ENCODE assay signal across 15 cellular contexts in the genomic region with DNA sequence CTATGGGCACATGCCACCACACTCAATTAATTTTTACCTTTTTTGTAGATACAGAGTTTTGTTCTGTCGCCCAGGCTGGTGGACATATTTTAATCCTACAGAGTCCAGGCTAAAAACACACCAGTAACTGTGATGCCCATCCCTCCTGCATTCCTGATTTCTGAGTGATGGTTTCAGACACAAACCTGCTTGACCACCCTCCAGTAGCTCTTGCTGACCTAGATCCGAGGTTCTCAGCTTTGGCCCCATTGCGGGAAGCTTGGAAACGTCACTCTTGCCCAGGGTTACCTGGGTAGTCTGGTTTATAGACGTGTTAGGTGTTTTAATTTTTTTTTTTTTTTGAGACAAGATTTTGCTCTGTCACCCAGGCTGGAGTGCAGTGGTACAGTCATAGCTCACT. TPM values are rescaled to one million over a fixed set of nuclear protein-coding genes. Genes with fewer than 3 reads are reported as not detected.
DNase-seq lines count a peak whose midpoint lies in the region; ATAC-seq and TF ChIP-seq lines count a peak whose summit lies in the region.
"Had no signal": no experiment of that assay in that cellular context is flagged by ENCODE, and none has a peak within 500 bp of the region (broad histone marks: within the 10 kb centered on the region; RNA-seq: fewer than 3 reads in every experiment).

No MANE protein-coding gene starts in this region.

- no peaks in the 10 kb centered on the region for H3K27me3 ChIP-seq in esophagus muscularis mucosa
- H3K27me3 ChIP-seq: tibial artery had no signal

- H3K4me1 ChIP-seq in esophagus muscularis mucosa = peaks cover 79 to 100% (median 99%) of the 10 kb centered on the region in 4 donors

- peak overlapping the region; percentile 47 for H3K4me3 Mint-ChIP-seq in activated CD4-positive, alpha-beta T cell treated with anti-CD3 and anti-CD28 coated beads, Interleukin-2, amount 10 ng/mL, durations not matched to agents 7 days and 5 days
- H3K4me3 Mint-ChIP-seq in T-helper 17 cell = peak overlapping the region; percentile 72
- peak overlapping the region; percentile 10 for H3K4me3 Mint-ChIP-seq in stimulated activated memory B cell treated with anti-CD40 and anti-IgM and Interleukin-4, amounts not matched to agents 10 μg/mL and 1 μg/mL and 100 μg/mL, for 72 hours

- DNase-seq in activated CD4-positive, alpha-beta T cell treated with anti-CD3 and anti-CD28 coated beads, Interleukin-2, amount 10 ng/mL, durations not matched to agents 7 days and 5 days = no peak
- no peak for DNase-seq in activated CD4-positive, alpha-beta T cell treated with anti-CD3 and anti-CD28 coated beads, Interleukin-2, amount 50 U/mL, for 4 hours
- DNase-seq in T-helper 17 cell = no peak
- no peak for DNase-seq in esophagus muscularis mucosa (ENCODE audit: extremely low spot score)
- no peak for DNase-seq in omental fat pad (ENCODE audit: low spot score)
- no peak for DNase-seq in amygdala (lab: John Stamatoyannopoulos, UW)
- DNase-seq in epidermal melanocyte (ENCODE audit: insufficient read length, low spot score) = no peak
- DNase-seq: DMS79, NCI-H1436 treated with DMSO at 0.1 percent for 48 hours, NCI-H69, tibial artery had no signal

- peak overlapping the region; percentile 29 to 93 (median 88) for H3K27ac ChIP-seq in esophagus muscularis mucosa (replicated peaks in 1 of 4)
- H3K27ac ChIP-seq: neutrophil, tibial artery had no signal

- peaks cover 6% of the 10 kb centered on the region for H3K9me3 Mint-ChIP-seq in activated CD4-positive, alpha-beta T cell treated with anti-CD3 and anti-CD28 coated beads, Interleukin-2, amount 10 ng/mL, durations not matched to agents 7 days and 5 days
- peaks cover 12% of the 10 kb centered on the region for H3K9me3 Mint-ChIP-seq in stimulated activated memory B cell treated with anti-CD40 and anti-IgM and Interleukin-4, amounts not matched to agents 10 μg/mL and 1 μg/mL and 100 μg/mL, for 72 hours

- no peak for TF ChIP-seq POLR2A in esophagus muscularis mucosa (IDR thresholded peaks at IDR 0.05; ENCODE audit: low read depth)

- peaks cover 97% of the 10 kb centered on the region for H3K4me1 Mint-ChIP-seq in activated CD4-positive, alpha-beta T cell treated with anti-CD3 and anti-CD28 coated beads, Interleukin-2, amount 10 ng/mL, durations not matched to agents 7 days and 5 days
- H3K4me1 Mint-ChIP-seq in T-helper 17 cell = peaks cover 84% of the 10 kb centered on the region
- H3K4me1 Mint-ChIP-seq in stimulated activated memory B cell treated with anti-CD40 and anti-IgM and Interleukin-4, amounts not matched to agents 10 μg/mL and 1 μg/mL and 100 μg/mL, for 72 hours = peaks cover 86% of the 10 kb centered on the region

- ATAC-seq in T-helper 17 cell (no peak), omental fat pad (ENCODE audit: low FRiP score) (no peak)
- ATAC-seq in stimulated activated memory B cell treated with anti-CD40 and anti-IgM and Interleukin-4, amounts not matched to agents 10 μg/mL and 1 μg/mL and 100 μg/mL, for 72 hours = no peak
- ATAC-seq: K562 had no signal

- intact Hi-C loops in esophagus muscularis mucosa (cut with DNase I) = loop anchor here (10.0 kb wide), 2 partner anchors 84 to 1244 kb away; partner anchors contain the start of gene ASMTL

- H3K27ac Mint-ChIP-seq in activated CD4-positive, alpha-beta T cell treated with anti-CD3 and anti-CD28 coated beads, Interleukin-2, amount 10 ng/mL, durations not matched to agents 7 days and 5 days = peak overlapping the region; percentile 82
- H3K27ac Mint-ChIP-seq in T-helper 17 cell = peak overlapping the region; percentile 98
- H3K27ac Mint-ChIP-seq in stimulated activated memory B cell treated with anti-CD40 and anti-IgM and Interleukin-4, amounts not matched to agents 10 μg/mL and 1 μg/mL and 100 μg/mL, for 72 hours = peak overlapping the region; percentile 87

- H3K27me3 Mint-ChIP-seq in activated CD4-positive, alpha-beta T cell treated with anti-CD3 and anti-CD28 coated beads, Interleukin-2, amount 10 ng/mL, durations not matched to agents 7 days and 5 days = no peaks in the 10 kb centered on the region
- no peaks in the 10 kb centered on the region for H3K27me3 Mint-ChIP-seq in T-helper 17 cell
- no peaks in the 10 kb centered on the region for H3K27me3 Mint-ChIP-seq in stimulated activated memory B cell treated with anti-CD40 and anti-IgM and Interleukin-4, amounts not matched to agents 10 μg/mL and 1 μg/mL and 100 μg/mL, for 72 hours

- POLR2A ChIA-PET in activated CD4-positive, alpha-beta T cell treated with anti-CD3 and anti-CD28 coated beads, Interleukin-2, amount 10 ng/mL, durations not matched to agents 7 days and 5 days (lab: Charles Lee) = no interaction called here

- no peaks in the 10 kb centered on the region for H3K9me3 ChIP-seq in T-helper 17 cell (ENCODE audit: control insufficient read depth, low read length, poor library complexity, severe bottlenecking)
- no peaks in the 10 kb centered on the region for H3K9me3 ChIP-seq in esophagus muscularis mucosa
- H3K9me3 ChIP-seq: neutrophil, tibial artery had no signal

- H3K36me3 ChIP-seq in esophagus muscularis mucosa = peaks cover 0 to 15% (median 0%) of the 10 kb centered on the region in 4 donors
- H3K36me3 ChIP-seq: neutrophil had no signal

- TF ChIP-seq CTCF in esophagus muscularis mucosa (IDR thresholded peaks at IDR 0.05) (no peak), omental fat pad (IDR thresholded peaks at IDR 0.05) (no peak)

- CTCF ChIA-PET in activated CD4-positive, alpha-beta T cell treated with anti-CD3 and anti-CD28 coated beads, Interleukin-2, amount 10 ng/mL, durations not matched to agents 7 days and 5 days (lab: Charles Lee) = no interaction called here

- WGBS in esophagus muscularis mucosa = 86% methylated on average over 5 of the region's 5 CpGs

- H3K36me3 Mint-ChIP-seq in activated CD4-positive, alpha-beta T cell treated with anti-CD3 and anti-CD28 coated beads, Interleukin-2, amount 10 ng/mL, durations not matched to agents 7 days and 5 days (ENCODE audit: low read depth) = peaks cover 76% of the 10 kb centered on the region
- H3K36me3 Mint-ChIP-seq in T-helper 17 cell (ENCODE audit: low read depth) = peaks cover 3% of the 10 kb centered on the region
- peaks cover 25% of the 10 kb centered on the region for H3K36me3 Mint-ChIP-seq in stimulated activated memory B cell treated with anti-CD40 and anti-IgM and Interleukin-4, amounts not matched to agents 10 μg/mL and 1 μg/mL and 100 μg/mL, for 72 hours

- H3K4me3 ChIP-seq in esophagus muscularis mucosa = no peak overlapping the region
- H3K4me3 ChIP-seq: K562, skin epidermis, tibial artery had no signal

- no peak for TF ChIP-seq EP300 in esophagus muscularis mucosa (IDR thresholded peaks at IDR 0.05)

RNA-seq across cellular contexts. Expression of gene CD99, which starts 7.5 kb away (rescaled TPM):
- total RNA-seq in activated CD4-positive, alpha-beta T cell treated with anti-CD3 and anti-CD28 coated beads, Interleukin-2, amount 10 ng/mL, durations not matched to agents 7 days and 5 days = 100 to 1,000 TPM; 261 to 314 TPM
- 100 to 1,000 TPM; 227 to 275 TPM for total RNA-seq in T-helper 17 cell
- 100 to 1,000 TPM; 311 to 469 (median 376) TPM for total RNA-seq in esophagus muscularis mucosa
- total RNA-seq in omental fat pad = 100 to 1,000 TPM; 206 to 412 (median 295) TPM

RNA-seq across cellular contexts. Expression of gene XG, which starts 53.2 kb away (rescaled TPM):
- not detected for total RNA-seq in activated CD4-positive, alpha-beta T cell treated with anti-CD3 and anti-CD28 coated beads, Interleukin-2, amount 10 ng/mL, durations not matched to agents 7 days and 5 days
- total RNA-seq in T-helper 17 cell (under 1 TPM in 1 of 2 donors, not detected in 1; 0.34 TPM), esophagus muscularis mucosa (under 1 TPM in 3 of 4 donors, not detected in 1; 0.39 to 0.83 (median 0.40) TPM), omental fat pad (1 to 10 TPM in 1 of 4 donors, under 1 TPM in 2, not detected in 1; 0.12 to 3.5 (median 0.28) TPM)
- total RNA-seq: K562 had no signal

Comparison
In these comparisons a context has a peak if more than half of its experiments do, and no peak if none do; other contexts are left out.
1. H3K4me3 Mint-ChIP-seq: peak in every context shown above with its lines; median percentile 72 in T-helper 17 cell; 47 in activated CD4-positive, alpha-beta T cell treated with anti-CD3 and anti-CD28 coated beads, Interleukin-2, amount 10 ng/mL, durations not matched to agents 7 days and 5 days; 10 in stimulated activated memory B cell treated with anti-CD40 and anti-IgM and Interleukin-4, amounts not matched to agents 10 μg/mL and 1 μg/mL and 100 μg/mL, for 72 hours.